16 cellular contexts compared by ENCODE assay signal in the genomic region with DNA sequence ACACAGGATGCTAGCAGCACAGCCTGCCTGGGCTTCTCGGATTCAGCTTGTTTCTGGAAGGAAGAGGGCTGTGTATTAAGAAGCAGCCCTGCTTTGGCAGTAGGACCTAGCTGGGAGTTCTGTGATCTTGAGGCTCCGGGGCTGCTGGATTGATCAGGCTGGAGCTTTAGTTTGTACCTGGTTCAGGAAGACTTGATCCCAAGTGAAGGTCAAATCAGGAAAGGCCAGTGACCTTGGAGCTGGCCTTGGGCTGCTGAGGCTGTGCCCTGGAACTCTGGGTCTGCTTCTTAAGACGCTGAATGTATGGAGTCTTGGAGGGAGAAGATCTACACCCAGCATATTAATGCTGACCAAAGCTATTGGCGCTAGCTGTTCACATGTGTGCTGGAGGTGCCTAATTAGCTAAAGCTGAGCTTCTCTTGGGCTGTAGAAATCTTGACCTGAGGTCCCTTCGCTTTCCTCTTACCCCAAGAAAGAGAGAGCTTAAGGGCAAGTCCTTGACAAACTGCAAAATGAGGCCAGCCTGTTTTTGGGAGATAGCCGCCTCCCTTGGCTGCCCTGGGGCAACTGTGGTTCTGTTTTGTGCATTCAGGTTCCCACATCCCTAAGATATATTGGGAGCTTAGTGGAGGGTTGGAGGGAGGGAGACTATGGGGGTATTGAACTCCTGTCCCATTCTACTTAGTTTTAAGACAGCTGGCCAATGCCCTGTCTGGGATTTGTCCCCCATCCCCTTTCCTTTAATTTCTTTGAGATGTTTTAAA.
A peak's percentile ranks its signal among the peaks of the same experiment; 100 is the strongest.
DNase-seq lines count a peak whose midpoint lies in the region; ATAC-seq and TF ChIP-seq lines count a peak whose summit lies in the region.
"Had no signal": no experiment of that assay in that cellular context is flagged by ENCODE, and none has a peak within 500 bp of the region (broad histone marks: within the 10 kb centered on the region; RNA-seq: fewer than 3 reads in every experiment).

No MANE protein-coding gene starts in this region.

- no peak for DNase-seq in left ventricle myocardium inferior
- no peak for DNase-seq in left cardiac atrium
- no peak for DNase-seq in dorsolateral prefrontal cortex
- DNase-seq in type B pancreatic cell (ENCODE audit: extremely low spot score, unreplicated experiment): no peak
- DNase-seq in PC-9: no peak
- no peak for DNase-seq in NCI-H2107 treated with DMSO at 0.1 percent for 48 hours (lab: John Stamatoyannopoulos, UW; ENCODE audit: unreplicated experiment)
- no peak for DNase-seq in HFFc6
- DNase-seq: activated effector memory CD4-positive, alpha-beta T cell treated with Interleukin-2 at 50 U/mL for 16 hours; glutamatergic neuron; NCI-H2227 treated with DMSO at 0.1 percent for 48 hours; stimulated activated CD4-positive, alpha-beta T cell treated with anti-CD3 and anti-CD28 coated beads, Interleukin-4, amount 100 ng/mL, for 4 hours had no signal

- H3F3A ChIP-seq in PC-9 (ENCODE audit: insufficient read depth, low read depth): peaks cover 17% of the 10 kb centered on the region

- H3K4me1 Mint-ChIP-seq in type B pancreatic cell (ENCODE audit: unreplicated experiment) (peaks cover 50% of the 10 kb centered on the region), HFFc6 (ENCODE audit: low read depth) (peaks cover 27% of the 10 kb centered on the region)

- no TSS peak for BruUV-seq in PC-9 (replicated peaks; lab: Mats Ljungman, UMichigan)

- TF ChIP-seq CTCF in left ventricle myocardium inferior (IDR thresholded peaks at IDR 0.05; ENCODE audit: borderline replicate concordance): no peak
- TF ChIP-seq CTCF in dorsolateral prefrontal cortex (IDR thresholded peaks at IDR 0.05 in 54 of 56, conservative IDR thresholded peaks at IDR 0.05 in 2 of 56; ENCODE audit: low read depth in 1 of 56, partially characterized antibody in 56 of 56): no peak
- TF ChIP-seq CTCF in type B pancreatic cell (conservative IDR thresholded peaks at IDR 0.05): no peak
- no peak for TF ChIP-seq CTCF in PC-9 (conservative IDR thresholded peaks at IDR 0.05)
- TF ChIP-seq CTCF in HFFc6 (IDR thresholded peaks at IDR 0.05): no peak

- H4K20me1 ChIP-seq in PC-9 (ENCODE audit: insufficient read depth): no peaks in the 10 kb centered on the region

- H3K27me3 Mint-ChIP-seq in type B pancreatic cell: no peaks in the 10 kb centered on the region
- peaks cover 2% of the 10 kb centered on the region; the same call in 1 of the 2 replicates for H3K27me3 Mint-ChIP-seq in HFFc6 (ENCODE audit: insufficient read depth)

- POLR2A ChIA-PET in PC-9 (lab: Charles Lee; ENCODE audit: unreplicated experiment): interaction anchor here (0.5 to 0.6 kb wide), 2 partner anchors 51 to 137 kb away, joined by 5 to 9 read pairs; no protein-coding TSS in a partner anchor

- intact Hi-C loops in left ventricle myocardium inferior (cut with micrococcal nuclease) (no loop called here), left cardiac atrium (cut with DNase I) (no loop called here), dorsolateral prefrontal cortex (cut with DNase I) (no loop called here), PC-9 (cut with micrococcal nuclease; ENCODE audit: unreplicated experiment) (no loop called here)

- no peaks in the 10 kb centered on the region for H3K9me3 Mint-ChIP-seq in type B pancreatic cell
- no peaks in the 10 kb centered on the region for H3K9me3 Mint-ChIP-seq in HFFc6

- H3K27me3 ChIP-seq in left ventricle myocardium inferior (ENCODE audit: low read depth) (no peaks in the 10 kb centered on the region), dorsolateral prefrontal cortex (no peaks in the 10 kb centered on the region), layer of hippocampus (ENCODE audit: control insufficient read depth, insufficient read depth, low read length) (no peaks in the 10 kb centered on the region), PC-9 (ENCODE audit: insufficient read depth, low read depth) (no peaks in the 10 kb centered on the region)

- H3K4me3 Mint-ChIP-seq in type B pancreatic cell: no peak overlapping the region
- H3K4me3 Mint-ChIP-seq in HFFc6: no peak overlapping the region

- ATAC-seq in left cardiac atrium: no peak
- ATAC-seq: sciatic nerve had no signal

- H3K9me3 ChIP-seq in left ventricle myocardium inferior (replicated peaks): no peaks in the 10 kb centered on the region
- H3K9me3 ChIP-seq in PC-9 (ENCODE audit: insufficient read depth, low read depth): no peaks in the 10 kb centered on the region

- H3K4me3 ChIP-seq in left ventricle myocardium inferior: no peak overlapping the region
- H3K4me3 ChIP-seq in dorsolateral prefrontal cortex: peak overlapping the region in 48 of 59 donors; percentile 2 to 57 (median 34)
- H3K4me3 ChIP-seq in PC-9: no peak overlapping the region
- H3K4me3 ChIP-seq: lung, SK-N-MC had no signal

- H3K27ac ChIP-seq in left ventricle myocardium inferior (replicated peaks) (peak overlapping the region; percentile 3), dorsolateral prefrontal cortex (peak overlapping the region in 43 of 59 donors; percentile 6 to 76 (median 51)), layer of hippocampus (ENCODE audit: low read depth, low read length) (peak overlapping the region; percentile 44), PC-9 (no peak overlapping the region)
- H3K27ac ChIP-seq: KMS-11, SK-N-MC had no signal

- H3K36me3 Mint-ChIP-seq in type B pancreatic cell (no peaks in the 10 kb centered on the region), HFFc6 (ENCODE audit: low read depth) (no peaks in the 10 kb centered on the region)

- CTCF ChIA-PET in PC-9 (lab: Charles Lee): no interaction called here

- H3K36me3 ChIP-seq in left ventricle myocardium inferior (no peaks in the 10 kb centered on the region), PC-9 (ENCODE audit: low read depth) (no peaks in the 10 kb centered on the region)

- H3K27ac Mint-ChIP-seq in type B pancreatic cell (peak overlapping the region; percentile 80), HFFc6 (no peak overlapping the region)

- peaks cover 60% of the 10 kb centered on the region for H3K4me1 ChIP-seq in left ventricle myocardium inferior
- H3K4me1 ChIP-seq in PC-9 (replicated peaks; ENCODE audit: insufficient read depth): peaks cover 36% of the 10 kb centered on the region

- H3K9me2 ChIP-seq in PC-9 (ENCODE audit: insufficient read depth): no peaks in the 10 kb centered on the region

- H3K79me2 ChIP-seq in PC-9 (ENCODE audit: low read depth): peaks cover 11% of the 10 kb centered on the region; the same call in 1 of the 2 replicates

- H2AFZ ChIP-seq in PC-9: no peak overlapping the region

- H3K4me2 ChIP-seq in PC-9: no peak overlapping the region
- H3K4me2 ChIP-seq: KMS-11 had no signal

Comparison
In these comparisons a context has a peak if more than half of its experiments do, and no peak if none do; other contexts are left out.
1. H3K4me3 ChIP-seq: peak in dorsolateral prefrontal cortex (48 of 59); none in left ventricle myocardium inferior (single experiment) and PC-9 (single experiment).